Comparison of ENCODE assay signal across 8 cellular contexts in the genomic region with DNA sequence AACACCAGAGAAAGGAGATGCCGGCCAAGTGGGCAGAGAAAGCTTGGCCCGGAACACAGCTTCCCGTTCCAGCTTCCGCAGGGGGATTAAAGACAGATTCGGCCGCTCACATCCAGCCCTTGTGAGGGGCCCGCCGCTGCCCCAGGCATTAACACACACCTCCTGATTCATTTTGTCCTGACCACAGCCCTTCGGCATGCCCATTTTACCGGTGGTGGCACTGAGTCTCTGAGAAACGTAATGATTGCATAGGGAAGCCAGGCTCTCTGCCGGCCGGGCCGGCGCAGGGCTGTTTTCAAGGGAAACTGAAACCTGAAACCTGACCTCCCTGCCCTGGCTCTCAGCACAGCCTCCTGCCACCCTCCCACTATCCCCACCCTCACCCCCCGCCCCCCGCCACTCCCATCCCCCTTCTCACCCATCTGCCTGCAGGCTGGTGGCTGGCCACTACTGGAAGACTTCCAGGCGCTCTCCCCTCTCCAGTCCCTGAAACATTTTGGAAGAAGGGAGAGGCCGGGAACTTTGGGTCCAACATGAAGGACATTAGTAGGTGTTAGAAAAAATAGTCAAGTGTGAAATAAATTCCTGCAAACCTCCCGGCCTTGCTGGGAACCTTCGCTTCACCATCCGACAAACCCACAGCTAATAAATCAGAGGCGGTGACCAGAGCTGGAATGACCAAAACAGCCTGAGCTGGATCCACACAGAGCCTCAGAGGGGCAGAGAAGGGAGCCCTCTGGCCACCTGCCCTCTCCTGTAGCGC.
DNase-seq lines count a peak whose midpoint lies in the region; ATAC-seq and TF ChIP-seq lines count a peak whose summit lies in the region.

No MANE protein-coding gene starts in this region.

- H3K27ac ChIP-seq in MM.1S (ENCODE audit: low read length) (peak overlapping the region; percentile 71; the same call in 1 of the 2 replicates), left lung (peak overlapping the region; percentile 14 to 87)

- H3K4me3 ChIP-seq in MM.1S (ENCODE audit: low read length) (peak overlapping the region; percentile 31; the same call in 1 of the 2 replicates), astrocyte of the spinal cord (ENCODE audit: low read depth, low read length) (peak overlapping the region; percentile 9), left lung (peak overlapping the region in 1 of 2 donors; percentile 39)

- H3K27me3 ChIP-seq in MM.1S (replicated peaks; ENCODE audit: insufficient read depth, low read length) (no peaks in the 10 kb centered on the region), left lung (no peaks in the 10 kb centered on the region)

- peaks cover 12% of the 10 kb centered on the region for H3K4me1 ChIP-seq in MM.1S (ENCODE audit: low read length)
- H3K4me1 ChIP-seq in left lung, result peaks cover 0 to 29% of the 10 kb centered on the region in 2 donors

- H3K9me3 ChIP-seq in MM.1S (replicated peaks; ENCODE audit: insufficient read depth, low read length) (no peaks in the 10 kb centered on the region), left lung (peaks cover 0 to 3% of the 10 kb centered on the region in 2 donors)

- H3K27ac Mint-ChIP-seq in type B pancreatic cell, result no peak overlapping the region
- no peak overlapping the region for H3K27ac Mint-ChIP-seq in activated naive CD4-positive, alpha-beta T cell treated with anti-CD3 and anti-CD28 coated beads for 36 hours

- intact Hi-C loops in left lung (cut with DNase I), result no loop called here
- intact Hi-C loops in activated naive CD4-positive, alpha-beta T cell treated with anti-CD3 and anti-CD28 coated beads for 36 hours (cut with micrococcal nuclease), result no loop called here

- peaks cover 32% of the 10 kb centered on the region for H3K4me1 Mint-ChIP-seq in type B pancreatic cell (ENCODE audit: unreplicated experiment)
- no peaks in the 10 kb centered on the region for H3K4me1 Mint-ChIP-seq in activated naive CD4-positive, alpha-beta T cell treated with anti-CD3 and anti-CD28 coated beads for 36 hours (ENCODE audit: low read depth)

- H3K27me3 Mint-ChIP-seq in type B pancreatic cell, result peaks cover 6% of the 10 kb centered on the region
- no peaks in the 10 kb centered on the region for H3K27me3 Mint-ChIP-seq in activated naive CD4-positive, alpha-beta T cell treated with anti-CD3 and anti-CD28 coated beads for 36 hours (ENCODE audit: low read depth)

- peak; percentile 88 for ATAC-seq in left lung
- no peak for ATAC-seq in GM19455 (IDR thresholded peaks at IDR 0.05; ENCODE audit: unreplicated experiment)

- in situ Hi-C loops in astrocyte of the spinal cord (cut with HindIII; ENCODE audit: low sequenced_read_pairs), result no loop called here

- DNase-seq in EL, result peak; percentile 48
- peak; percentile 85 for DNase-seq in MM.1S
- DNase-seq in astrocyte of the spinal cord (ENCODE audit: low read depth, low spot score), result peak; percentile 38
- peak; percentile 82 to 86 for DNase-seq in left lung
- no peak for DNase-seq in type B pancreatic cell (ENCODE audit: extremely low spot score, unreplicated experiment)
- DNase-seq in NCI-H1436 (lab: John Stamatoyannopoulos, UW), result no peak
- DNase-seq in activated naive CD4-positive, alpha-beta T cell treated with anti-CD3 and anti-CD28 coated beads for 36 hours, result no peak

- peak overlapping the region; percentile 44 for H3K4me3 Mint-ChIP-seq in type B pancreatic cell
- no peak overlapping the region for H3K4me3 Mint-ChIP-seq in activated naive CD4-positive, alpha-beta T cell treated with anti-CD3 and anti-CD28 coated beads for 36 hours

- no peaks in the 10 kb centered on the region for H3K79me2 ChIP-seq in MM.1S (ENCODE audit: low read length)

- no peaks in the 10 kb centered on the region for H3K36me3 Mint-ChIP-seq in type B pancreatic cell
- H3K36me3 Mint-ChIP-seq in activated naive CD4-positive, alpha-beta T cell treated with anti-CD3 and anti-CD28 coated beads for 36 hours (ENCODE audit: low read depth), result no peaks in the 10 kb centered on the region

- peak overlapping the region; percentile 71 for H3K4me2 ChIP-seq in MM.1S (ENCODE audit: low read depth, low read length)

- H2AFZ ChIP-seq in MM.1S (ENCODE audit: low read length), result peak overlapping the region; percentile 75; the same call in 1 of the 2 replicates

- CTCF ChIA-PET in activated naive CD4-positive, alpha-beta T cell treated with anti-CD3 and anti-CD28 coated beads for 36 hours (lab: Charles Lee), result interaction anchor here (1.3 kb wide), 1 partner anchor 9 kb away, joined by 6 read pairs; no protein-coding TSS in a partner anchor

- H3K36me3 ChIP-seq in MM.1S (replicated peaks; ENCODE audit: insufficient read depth, low read length) (no peaks in the 10 kb centered on the region), left lung (no peaks in the 10 kb centered on the region)

- no peaks in the 10 kb centered on the region for H3K9me3 Mint-ChIP-seq in type B pancreatic cell
- H3K9me3 Mint-ChIP-seq in activated naive CD4-positive, alpha-beta T cell treated with anti-CD3 and anti-CD28 coated beads for 36 hours, result no peaks in the 10 kb centered on the region

- H3K9ac ChIP-seq in MM.1S (ENCODE audit: low read length), result peak overlapping the region; percentile 18; the same call in 1 of the 2 replicates

- H3F3A ChIP-seq in MM.1S (ENCODE audit: insufficient read depth, low read length), result peaks cover 10% of the 10 kb centered on the region

- H4K20me1 ChIP-seq in MM.1S (ENCODE audit: insufficient read depth, low read length), result no peaks in the 10 kb centered on the region

- H3K9me2 ChIP-seq in MM.1S (replicated peaks; ENCODE audit: insufficient read depth, low read length), result no peaks in the 10 kb centered on the region

- TF ChIP-seq CTCF in MM.1S (IDR thresholded peaks at IDR 0.05; ENCODE audit: low read length), result no peak
- TF ChIP-seq CTCF in astrocyte of the spinal cord (IDR thresholded peaks at IDR 0.05; ENCODE audit: low read depth, low read length), result no peak
- TF ChIP-seq CTCF in left lung (IDR thresholded peaks at IDR 0.05), result no peak
- TF ChIP-seq CTCF in type B pancreatic cell (conservative IDR thresholded peaks at IDR 0.05), result no peak

Comparison
In these comparisons a context has a peak if more than half of its experiments do, and no peak if none do; other contexts are left out.
1. DNase-seq: peak in EL (single experiment), MM.1S (single experiment), astrocyte of the spinal cord (single experiment) and left lung (2 of 2); none in type B pancreatic cell (single experiment), NCI-H1436 (single experiment) and activated naive CD4-positive, alpha-beta T cell treated with anti-CD3 and anti-CD28 coated beads for 36 hours (single experiment).